21 cellular contexts compared by ENCODE assay signal in the genomic region with DNA sequence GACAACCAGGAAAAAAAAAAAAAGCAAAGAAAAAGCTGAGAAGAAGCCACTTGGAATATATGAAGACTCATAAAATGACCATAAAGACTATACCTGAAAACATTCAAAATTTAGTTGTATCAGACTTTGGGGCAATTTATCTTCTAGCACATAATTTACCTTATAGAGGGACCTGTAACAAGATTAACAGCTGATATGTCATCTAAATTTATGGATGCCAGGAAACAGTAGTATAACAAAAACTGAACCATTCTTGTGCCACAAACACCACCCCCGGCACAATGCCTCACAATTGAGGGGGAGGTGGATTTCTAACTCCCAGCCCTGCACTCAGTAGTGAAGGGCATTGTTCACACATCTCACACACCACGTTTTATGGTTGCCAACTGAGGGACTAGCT.
DNase-seq lines count a peak whose midpoint lies in the region; ATAC-seq, FAIRE-seq and TF ChIP-seq lines count a peak whose summit lies in the region.
"Had no signal": no experiment of that assay in that cellular context is flagged by ENCODE, and none has a peak within 500 bp of the region (broad histone marks: within the 10 kb centered on the region; RNA-seq: fewer than 3 reads in every experiment).

No MANE protein-coding gene starts in this region.

- no peak overlapping the region for H3K4me2 ChIP-seq in HepG2 (ENCODE audit: low read depth, low read length)
- H3K4me2 ChIP-seq: A549, BLaER1 had no signal

- no peak for DNase-seq in HepG2 (ENCODE audit: low spot score)
- DNase-seq in right lobe of liver = no peak
- DNase-seq in OCI-M1 (lab: John Stamatoyannopoulos, UW) = peak; percentile 21
- DNase-seq in amniotic epithelial cell (ENCODE audit: low read depth) = peak; percentile 26
- no peak for DNase-seq in NCI-H2081 treated with DMSO at 0.1 percent for 48 hours (lab: John Stamatoyannopoulos, UW)
- DNase-seq in sigmoid colon = no peak
- no peak for DNase-seq in stimulated activated CD4-positive, alpha-beta T cell treated with anti-CD3 and anti-CD28 coated beads, Interleukin-4, amount 100 ng/mL, for 24 hours
- DNase-seq: BE2C; C1 segment of cervical spinal cord; CD4-positive, alpha-beta memory T cell; CD4-positive, CD25-positive, alpha-beta regulatory T cell; CD8-positive, alpha-beta memory T cell; COR-L47; DMS79 treated with DMSO at 0.1 percent for 48 hours; GF-D8 had no signal

- no peak overlapping the region for H3K27ac ChIP-seq in HepG2 (ENCODE audit: extremely low read length, insufficient read depth, low read length)
- no peak overlapping the region for H3K27ac ChIP-seq in right lobe of liver
- no peak overlapping the region for H3K27ac ChIP-seq in HEK293 (ENCODE audit: extremely low read depth, low read depth, low read length)
- H3K27ac ChIP-seq in sigmoid colon = no peak overlapping the region
- H3K27ac ChIP-seq: 22Rv1, A549, BLaER1 had no signal

- no peaks in the 10 kb centered on the region for H4K20me1 ChIP-seq in HepG2 (ENCODE audit: insufficient read depth, low read length)
- H4K20me1 ChIP-seq: BLaER1 had no signal

- 4% methylated on average over 2 of the region's 2 CpGs for WGBS in HepG2 (ENCODE audit: low lambda C conversion rate)
- 39% methylated on average over 2 of the region's 2 CpGs for WGBS in right lobe of liver (ENCODE audit: insufficient coverage, low coverage, low lambda C conversion rate, missing lambda C conversion rate)
- 49 to 75% methylated on average over 2 of the region's 2 CpGs for whole genome bisulfite sequencing in sigmoid colon, 2 donors

- no peak overlapping the region for H3K9ac ChIP-seq in HepG2 (ENCODE audit: insufficient read depth, low read depth, low read length)
- H3K9ac ChIP-seq: BLaER1 had no signal

- TF ChIP-seq EP300 in HepG2 (IDR thresholded peaks at IDR 0.05; ENCODE audit: low read depth in 2 of 2, low read length in 2 of 2) (no peak), HepG2 (CRISPR knock-in tag; IDR thresholded peaks at IDR 0.05; ENCODE audit: borderline replicate concordance) (no peak), sigmoid colon (IDR thresholded peaks at IDR 0.05) (no peak)

- CTCF ChIA-PET in HepG2 (lab: Yijun Ruan, JAX; ENCODE audit: low intra/inter-chr PET ratio, low total read pairs) (no interaction called here), HEK293 (lab: Yijun Ruan, JAX) (no interaction called here)

- ATAC-seq in HepG2 (no peak), right lobe of liver (no peak)
- ATAC-seq: A549 had no signal

- no peaks in the 10 kb centered on the region for H3K4me1 ChIP-seq in HepG2 (ENCODE audit: insufficient read depth, low read length)
- H3K4me1 ChIP-seq in right lobe of liver = no peaks in the 10 kb centered on the region
- H3K4me1 ChIP-seq in HEK293 (ENCODE audit: control insufficient read depth, insufficient read depth, low read length) = no peaks in the 10 kb centered on the region
- H3K4me1 ChIP-seq in sigmoid colon = no peaks in the 10 kb centered on the region
- H3K4me1 ChIP-seq: A549, BE2C, BLaER1 had no signal

- H2AFZ ChIP-seq in HepG2 (ENCODE audit: low read length) = no peak overlapping the region

- H3K36me3 ChIP-seq in HepG2 (replicated peaks in 1 of 2; ENCODE audit: control insufficient read depth in 1 of 2, insufficient read depth in 2 of 2, low read length in 2 of 2) (no peaks in the 10 kb centered on the region), right lobe of liver (no peaks in the 10 kb centered on the region), HEK293 (ENCODE audit: control insufficient read depth in 2 of 2, insufficient read depth in 1 of 2, low read length in 2 of 2) (no peaks in the 10 kb centered on the region), sigmoid colon (no peaks in the 10 kb centered on the region)
- H3K36me3 ChIP-seq: BE2C, BLaER1 had no signal

- BruUV-seq in HepG2 (replicated peaks; lab: Mats Ljungman, UMichigan) = no TSS peak

- in situ Hi-C loops in HepG2 (cut with HindIII; ENCODE audit: extremely low pct_ligation_motif_present, low pct_unique_long_range_greater_than_20kb) = no loop called here

- POLR2A ChIA-PET in HepG2 (lab: Yijun Ruan, JAX) = no interaction called here
- POLR2A ChIA-PET in HEK293 (lab: Yijun Ruan, JAX) = no interaction called here

- H3K4me3 ChIP-seq in HepG2 (replicated peaks in 1 of 3; ENCODE audit: insufficient read depth in 1 of 3, low read depth in 2 of 3, low read length in 3 of 3) (no peak overlapping the region), right lobe of liver (no peak overlapping the region), HEK293 (ENCODE audit: low read depth, low read length) (no peak overlapping the region), sigmoid colon (no peak overlapping the region)
- H3K4me3 ChIP-seq: A549, BLaER1 had no signal

- H3K9me3 ChIP-seq in HepG2 (ENCODE audit: low read length) (0 out of 2 replicates have a peak, but pooled peaks cover 9% of the 10 kb centered on the region), right lobe of liver (no peaks in the 10 kb centered on the region), HEK293 (ENCODE audit: control insufficient read depth, insufficient read depth, low read depth, low read length) (no peaks in the 10 kb centered on the region), sigmoid colon (no peaks in the 10 kb centered on the region)
- H3K9me3 ChIP-seq: BE2C, BLaER1 had no signal

- no peaks in the 10 kb centered on the region for H3K79me2 ChIP-seq in HepG2 (ENCODE audit: insufficient read depth, low read length)

- no peak for FAIRE-seq in HepG2 (lab: Jason Lieb, UNC)
- FAIRE-seq: A549, GM12891, GM19239 had no signal

- TF ChIP-seq RAD21 in HepG2 (CRISPR knock-in tag; IDR thresholded peaks at IDR 0.05) = no peak

- TF ChIP-seq POLR2A in HepG2 (IDR thresholded peaks at IDR 0.05; ENCODE audit: insufficient read depth in 1 of 2, low read depth in 2 of 2, low read length in 2 of 2) (no peak), right lobe of liver (IDR thresholded peaks at IDR 0.05) (no peak), sigmoid colon (IDR thresholded peaks at IDR 0.05) (no peak)

- no peaks in the 10 kb centered on the region for H3K27me3 ChIP-seq in HepG2 (ENCODE audit: control insufficient read depth in 1 of 2, insufficient read depth in 2 of 2, low read length in 2 of 2)
- no peaks in the 10 kb centered on the region for H3K27me3 ChIP-seq in right lobe of liver
- H3K27me3 ChIP-seq in sigmoid colon = no peaks in the 10 kb centered on the region
- H3K27me3 ChIP-seq: BE2C, BLaER1 had no signal

- TF ChIP-seq CTCF in HepG2 (CRISPR knock-in tag; IDR thresholded peaks at IDR 0.05) (no peak), right lobe of liver (IDR thresholded peaks at IDR 0.05) (no peak), HEK293 (tag by site-specific recombination; IDR thresholded peaks at IDR 0.05) (no peak), sigmoid colon (IDR thresholded peaks at IDR 0.05) (no peak)

- intact Hi-C loops in HepG2 (cut with micrococcal nuclease; ENCODE audit: unreplicated experiment) = no loop called here
- intact Hi-C loops in right lobe of liver (cut with DNase I) = no loop called here
- intact Hi-C loops in sigmoid colon (cut with DNase I) = no loop called here

TF ChIP-seq in HepG2, 621 proteins besides CTCF, POLR2A, EP300 and RAD21 (continues in another document):
- no peak for TF ChIP-seq MED13 (CRISPR knock-in tag; IDR thresholded peaks at IDR 0.05)
- no peak for TF ChIP-seq BORCS8-MEF2B (CRISPR knock-in tag; IDR thresholded peaks at IDR 0.05)

TF ChIP-seq in HEK293, 187 proteins besides CTCF, POLR2A, EP300 and RAD21:
- TF ChIP-seq KLF9 (tag by site-specific recombination; IDR thresholded peaks at IDR 0.05; ENCODE audit: low read depth) (no peak), TRIM28 (IDR thresholded peaks at IDR 0.05; ENCODE audit: borderline replicate concordance, low read length) (peak; percentile 51; the same call in 1 of the 2 replicates), ZNF23 (tag by site-specific recombination; IDR thresholded peaks at IDR 0.05; ENCODE audit: borderline replicate concordance) (no peak), SETDB1 (IDR thresholded peaks at IDR 0.05; ENCODE audit: insufficient read length, low read length) (peak; percentile 28)
TF ChIP-seq in HEK293: peak in this region for 2.

Comparison
In these comparisons a context has a peak if more than half of its experiments do, and no peak if none do; other contexts are left out.
1. DNase-seq: peak in OCI-M1 (single experiment) and amniotic epithelial cell (single experiment); none in HepG2 (single experiment), right lobe of liver (0 of 3), NCI-H2081 treated with DMSO at 0.1 percent for 48 hours (single experiment), sigmoid colon (single experiment) and stimulated activated CD4-positive, alpha-beta T cell treated with anti-CD3 and anti-CD28 coated beads, Interleukin-4, amount 100 ng/mL, for 24 hours (single experiment).